Comparison of ENCODE assay signal across 8 cellular contexts in genomic region chrX:155458477-155458876, GRCh38. TPM values are rescaled to one million over a fixed set of nuclear protein-coding genes. Genes with fewer than 3 reads are reported as not detected.
DNase-seq lines count a peak whose midpoint lies in the region; ATAC-seq and TF ChIP-seq lines count a peak whose summit lies in the region.
"Not testable (repeated sequence)": the region's sequence is repeated elsewhere in the genome, so short reads cannot be mapped to it uniquely, and the experiment has no call there.

Gene F8A3, minus strand, starts transcription at chrX:155458620. Its CDS starts 20 bp downstream, at chrX:155458600.

- not testable (repeated sequence) for DNase-seq in HCT116 (ENCODE audit: low read depth, low spot score); activated CD8-positive, alpha-beta T cell treated with anti-CD3 and anti-CD28 coated beads, Interleukin-2, amount 10 ng/mL, durations not matched to agents 7 days and 5 days; left ventricle myocardium superior; gastrocnemius medialis

- CTCF ChIA-PET in HCT116 (lab: Charles Lee); activated CD8-positive, alpha-beta T cell treated with anti-CD3 and anti-CD28 coated beads, Interleukin-2, amount 10 ng/mL, durations not matched to agents 7 days and 5 days (lab: Charles Lee): not testable (repeated sequence)

- not testable (repeated sequence) for H3K4me3 Mint-ChIP-seq in activated CD8-positive, alpha-beta T cell treated with anti-CD3 and anti-CD28 coated beads, Interleukin-2, amount 10 ng/mL, durations not matched to agents 7 days and 5 days

- not testable (repeated sequence) for H3K27me3 ChIP-seq in HCT116 (ENCODE audit: insufficient read depth, low read length); gastrocnemius medialis

- not testable (repeated sequence) for H2AFZ ChIP-seq in HCT116 (ENCODE audit: low read depth, low read length, poor library complexity, severe bottlenecking)

- H3K36me3 ChIP-seq in HCT116 (ENCODE audit: control insufficient read depth in 1 of 2, insufficient read depth in 2 of 2, low read length in 2 of 2); gastrocnemius medialis: not testable (repeated sequence)

- not testable (repeated sequence) for TF ChIP-seq CTCF in HCT116 (IDR thresholded peaks at IDR 0.05 in 2 of 3, conservative IDR thresholded peaks at IDR 0.05 in 1 of 3; ENCODE audit: borderline replicate concordance in 1 of 3, insufficient read depth in 1 of 3, low read depth in 2 of 3, low read length in 2 of 3); gastrocnemius medialis (IDR thresholded peaks at IDR 0.05 in 4 of 5, conservative IDR thresholded peaks at IDR 0.05 in 1 of 5)

- not testable (repeated sequence) for H3K79me2 ChIP-seq in HCT116 (ENCODE audit: insufficient read depth, low read length)

- RAD21 ChIA-PET in HCT116 (lab: Charles Lee; ENCODE audit: low non-redundant PET in 1 of 2, low total read pairs in 2 of 2, uncharacterized antibody in 2 of 2, unreplicated experiment in 2 of 2), result not testable (repeated sequence)

- H3K4me3 ChIP-seq in HCT116 (replicated peaks in 1 of 2; ENCODE audit: low read depth in 1 of 2, low read length in 2 of 2); gastrocnemius medialis: not testable (repeated sequence)

- H4K20me1 ChIP-seq in HCT116 (ENCODE audit: insufficient read depth), result not testable (repeated sequence)

- not testable (repeated sequence) for H3K27ac ChIP-seq in HCT116 (ENCODE audit: low read depth, low read length); gastrocnemius medialis

- intact Hi-C loops in HCT116 (cut with micrococcal nuclease); left ventricle myocardium superior (cut with micrococcal nuclease); gastrocnemius medialis (cut with DNase I; ENCODE audit: low total_unique reads): not testable (repeated sequence)

- POLR2A ChIA-PET in HCT116 (lab: Charles Lee); activated CD8-positive, alpha-beta T cell treated with anti-CD3 and anti-CD28 coated beads, Interleukin-2, amount 10 ng/mL, durations not matched to agents 7 days and 5 days (lab: Charles Lee): not testable (repeated sequence)

- H3K9me3 Mint-ChIP-seq in activated CD8-positive, alpha-beta T cell treated with anti-CD3 and anti-CD28 coated beads, Interleukin-2, amount 10 ng/mL, durations not matched to agents 7 days and 5 days (ENCODE audit: insufficient read depth), result not testable (repeated sequence)

- in situ Hi-C loops in gastrocnemius medialis (cut with MboI; ENCODE audit: low sequenced_read_pairs in 4 of 4), result not testable (repeated sequence)

- H3K9me3 ChIP-seq in HCT116 (ENCODE audit: control insufficient read depth in 1 of 2, insufficient read depth in 1 of 2, low read depth in 1 of 2, low read length in 2 of 2); gastrocnemius medialis: not testable (repeated sequence)

- H3K4me1 Mint-ChIP-seq in activated CD8-positive, alpha-beta T cell treated with anti-CD3 and anti-CD28 coated beads, Interleukin-2, amount 10 ng/mL, durations not matched to agents 7 days and 5 days (ENCODE audit: low read depth), result not testable (repeated sequence)

- TF ChIP-seq POLR2A in HCT116 (IDR thresholded peaks at IDR 0.05; ENCODE audit: borderline replicate concordance, extremely low read depth, insufficient read depth, insufficient read length); gastrocnemius medialis (IDR thresholded peaks at IDR 0.05): not testable (repeated sequence)

- ATAC-seq in GM18502 (IDR thresholded peaks at IDR 0.05; ENCODE audit: poor library complexity, unreplicated experiment) (peak; percentile 82), GM19438 (IDR thresholded peaks at IDR 0.05; ENCODE audit: low read depth, unreplicated experiment) (peak; percentile 76), HCT116 (peak; percentile 91), HG03060 (IDR thresholded peaks at IDR 0.05; ENCODE audit: low read depth, unreplicated experiment) (peak; percentile 61), HG03558 (IDR thresholded peaks at IDR 0.05; ENCODE audit: extremely low read depth, unreplicated experiment) (peak; percentile 48), left ventricle myocardium superior (peak; percentile 92), gastrocnemius medialis (peak; percentile 78 to 82)
- ATAC-seq in activated CD8-positive, alpha-beta T cell treated with anti-CD3 and anti-CD28 coated beads, Interleukin-2, amount 10 ng/mL, durations not matched to agents 7 days and 5 days, result peak; percentile 82

- not testable (repeated sequence) for H3K9ac ChIP-seq in HCT116 (ENCODE audit: low read length)

- not testable (repeated sequence) for H3K36me3 Mint-ChIP-seq in activated CD8-positive, alpha-beta T cell treated with anti-CD3 and anti-CD28 coated beads, Interleukin-2, amount 10 ng/mL, durations not matched to agents 7 days and 5 days (ENCODE audit: low read depth)

- H3K27ac Mint-ChIP-seq in activated CD8-positive, alpha-beta T cell treated with anti-CD3 and anti-CD28 coated beads, Interleukin-2, amount 10 ng/mL, durations not matched to agents 7 days and 5 days, result not testable (repeated sequence)

- not testable (repeated sequence) for H3K27me3 Mint-ChIP-seq in activated CD8-positive, alpha-beta T cell treated with anti-CD3 and anti-CD28 coated beads, Interleukin-2, amount 10 ng/mL, durations not matched to agents 7 days and 5 days (ENCODE audit: low read depth)

- BruUV-seq in HCT116 (replicated peaks; lab: Mats Ljungman, UMichigan), result not testable (repeated sequence)

- H3K4me2 ChIP-seq in HCT116 (ENCODE audit: low read length), result not testable (repeated sequence)

- H3K4me1 ChIP-seq in HCT116 (ENCODE audit: control insufficient read depth in 1 of 2, insufficient read depth in 2 of 2, low read length in 2 of 2); gastrocnemius medialis: not testable (repeated sequence)

- TF ChIP-seq RAD21 in HCT116 (IDR thresholded peaks at IDR 0.05; ENCODE audit: low read depth), result not testable (repeated sequence)

- not testable (repeated sequence) for H3K9me2 ChIP-seq in HCT116 (ENCODE audit: insufficient read depth)

RNA-seq across cellular contexts. Expression of gene F8A3, which starts in this region (rescaled TPM):
- not detected for total RNA-seq in HCT116 (2021; ENCODE audit: unreplicated experiment)
- polyA plus RNA-seq in HCT116 (2012), result 0.20 and 0.25 TPM in 2 replicates
- total RNA-seq in activated CD8-positive, alpha-beta T cell treated with anti-CD3 and anti-CD28 coated beads, Interleukin-2, amount 10 ng/mL, durations not matched to agents 7 days and 5 days, result 10 to 100 TPM in 1 of 2 experiments, 1 to 10 TPM in 1; 9.3 to 10.8 TPM
- not detected for total RNA-seq in left ventricle myocardium superior
- 10 to 100 TPM in 2 of 4 donors, 1 to 10 TPM in 2; 6.8 to 15.5 (median 11.9) TPM for total RNA-seq in gastrocnemius medialis

Comparison
In these comparisons a context has a peak if more than half of its experiments do, and no peak if none do; other contexts are left out.
1. Peak in ATAC-seq in HCT116; RNA of the gene not detected or under 1 TPM.
2. Peak in ATAC-seq in left ventricle myocardium superior; RNA of the gene not detected or under 1 TPM.